In genomic region chr7:66075590-66076458, GRCh38 we compare ENCODE assay signal across 8 cellular contexts. TPM values are rescaled to one million over a fixed set of nuclear protein-coding genes. Genes with fewer than 3 reads are reported as not detected.
A peak's percentile ranks its signal among the peaks of the same experiment; 100 is the strongest.
DNase-seq lines count a peak whose midpoint lies in the region; ATAC-seq and TF ChIP-seq lines count a peak whose summit lies in the region.

Gene ASL, plus strand, starts transcription at chr7:66075819. Its CDS starts 263 bp downstream, at chr7:66076082.

- DNase-seq in C1 segment of cervical spinal cord (lab: John Stamatoyannopoulos, UW) (peak; percentile 52 to 93 (median 87)), NCI-H748 treated with DMSO at 0.1 percent for 48 hours (lab: John Stamatoyannopoulos, UW) (peak; percentile 72), dermis blood vessel endothelial cell (peak; percentile 93)
- DNase-seq in activated CD4-positive, alpha-beta T cell treated with anti-CD3 and anti-CD28 coated beads, Interleukin-2, amount 50 U/mL, for 48 hours, result peak; percentile 91 to 93
- DNase-seq in stimulated activated CD4-positive, alpha-beta T cell treated with anti-CD3 and anti-CD28 coated beads, Interleukin-4, amount 100 ng/mL, for 1 hour, result peak; percentile 90

- peaks cover 0 to 23% (median 9%) of the 10 kb centered on the region in 4 donors for H3K4me1 ChIP-seq in liver (ENCODE audit: control insufficient read depth in 4 of 4, insufficient read depth in 4 of 4, low read length in 3 of 4)

- no peak for TF ChIP-seq CTCF in liver (IDR thresholded peaks at IDR 0.05; ENCODE audit: low read depth, low read length, missing input control)

- peak within 1 kb of the TSS; percentile 75 to 100 (median 94) for H3K4me3 ChIP-seq in liver (ENCODE audit: low read depth in 1 of 3, low read length in 3 of 3)

- peak within 1 kb of the TSS; percentile 84 to 99 for H3K9ac ChIP-seq in liver (ENCODE audit: low read depth in 1 of 2, low read length in 2 of 2)

- under 1% methylated on average over 67 of the region's 67 CpGs for WGBS in liver

- peaks cover 0 to 9% (median 3%) of the 10 kb centered on the region in 4 donors for H3K36me3 ChIP-seq in liver (ENCODE audit: control insufficient read depth in 4 of 4, insufficient read depth in 3 of 4, low read depth in 1 of 4, low read length in 3 of 4)

- peak; percentile 99 for ATAC-seq in GM19328 (IDR thresholded peaks at IDR 0.05; ENCODE audit: unreplicated experiment)
- ATAC-seq in HG03469 (IDR thresholded peaks at IDR 0.05; ENCODE audit: unreplicated experiment), result peak; percentile 97

- no peaks in the 10 kb centered on the region for H3K27me3 ChIP-seq in liver (ENCODE audit: control insufficient read depth in 4 of 4, insufficient read depth in 4 of 4, low read length in 3 of 4)

- peak within 1 kb of the TSS; percentile 77 to 97 for H3K27ac ChIP-seq in liver (ENCODE audit: low read depth in 1 of 2, low read length in 2 of 2)

- peak in 1 of 2 donors; percentile 2 for TF ChIP-seq RAD21 in liver (IDR thresholded peaks at IDR 0.05)

- no peaks in the 10 kb centered on the region for H3K9me3 ChIP-seq in liver (ENCODE audit: control insufficient read depth in 4 of 4, low read length in 3 of 4)

TF ChIP-seq in liver, 16 proteins besides CTCF, POLR2A, EP300 and RAD21:
- TF ChIP-seq NR2F2 (IDR thresholded peaks at IDR 0.05) (no peak), REST (IDR thresholded peaks at IDR 0.05) (peak; percentile 90), HNF4A (conservative IDR thresholded peaks at IDR 0.05) (no peak), YY1 (IDR thresholded peaks at IDR 0.05) (peak; percentile 50), TAF1 (conservative IDR thresholded peaks at IDR 0.05) (peak; percentile 85), SP1 (IDR thresholded peaks at IDR 0.05) (peak; percentile 82)

RNA-seq across cellular contexts. Expression of gene ASL, which starts in this region (rescaled TPM):
- total RNA-seq in dermis blood vessel endothelial cell (82.4 and 96.9 TPM in 2 replicates), liver (100 to 1,000 TPM in 1 of 2 donors, 10 to 100 TPM in 1; 60.3 to 272 TPM)
- 100 to 1,000 TPM; 234 to 270 TPM for polyA plus RNA-seq in liver

Comparison
In these comparisons a context has a peak if more than half of its experiments do, and no peak if none do; other contexts are left out.
1. Peak in every context shown above with its lines: DNase-seq, ATAC-seq, H3K4me3 ChIP-seq and H3K27ac ChIP-seq.